ENCODE assay signal across 2 cellular contexts in genomic region chr14:60861545-60862147, GRCh38.
TF ChIP-seq lines count a peak whose summit lies in the region.

No MANE protein-coding gene starts in this region.

TF ChIP-seq in liver, 16 proteins besides CTCF, POLR2A, EP300 and RAD21 (continued from another document):
- TF ChIP-seq, protein P1, sequence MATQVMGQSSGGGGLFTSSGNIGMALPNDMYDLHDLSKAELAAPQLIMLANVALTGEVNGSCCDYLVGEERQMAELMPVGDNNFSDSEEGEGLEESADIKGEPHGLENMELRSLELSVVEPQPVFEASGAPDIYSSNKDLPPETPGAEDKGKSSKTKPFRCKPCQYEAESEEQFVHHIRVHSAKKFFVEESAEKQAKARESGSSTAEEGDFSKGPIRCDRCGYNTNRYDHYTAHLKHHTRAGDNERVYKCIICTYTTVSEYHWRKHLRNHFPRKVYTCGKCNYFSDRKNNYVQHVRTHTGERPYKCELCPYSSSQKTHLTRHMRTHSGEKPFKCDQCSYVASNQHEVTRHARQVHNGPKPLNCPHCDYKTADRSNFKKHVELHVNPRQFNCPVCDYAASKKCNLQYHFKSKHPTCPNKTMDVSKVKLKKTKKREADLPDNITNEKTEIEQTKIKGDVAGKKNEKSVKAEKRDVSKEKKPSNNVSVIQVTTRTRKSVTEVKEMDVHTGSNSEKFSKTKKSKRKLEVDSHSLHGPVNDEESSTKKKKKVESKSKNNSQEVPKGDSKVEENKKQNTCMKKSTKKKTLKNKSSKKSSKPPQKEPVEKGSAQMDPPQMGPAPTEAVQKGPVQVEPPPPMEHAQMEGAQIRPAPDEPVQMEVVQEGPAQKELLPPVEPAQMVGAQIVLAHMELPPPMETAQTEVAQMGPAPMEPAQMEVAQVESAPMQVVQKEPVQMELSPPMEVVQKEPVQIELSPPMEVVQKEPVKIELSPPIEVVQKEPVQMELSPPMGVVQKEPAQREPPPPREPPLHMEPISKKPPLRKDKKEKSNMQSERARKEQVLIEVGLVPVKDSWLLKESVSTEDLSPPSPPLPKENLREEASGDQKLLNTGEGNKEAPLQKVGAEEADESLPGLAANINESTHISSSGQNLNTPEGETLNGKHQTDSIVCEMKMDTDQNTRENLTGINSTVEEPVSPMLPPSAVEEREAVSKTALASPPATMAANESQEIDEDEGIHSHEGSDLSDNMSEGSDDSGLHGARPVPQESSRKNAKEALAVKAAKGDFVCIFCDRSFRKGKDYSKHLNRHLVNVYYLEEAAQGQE (IDR thresholded peaks at IDR 0.05) = no peak

TF ChIP-seq in HepG2, 621 proteins besides CTCF, POLR2A, EP300 and RAD21 (continued from another document):
- TF ChIP-seq ZBTB14 (CRISPR knock-in tag; IDR thresholded peaks at IDR 0.05) (no peak), SMARCC2 (IDR thresholded peaks at IDR 0.05) (no peak), TRIM24 (CRISPR knock-in tag; IDR thresholded peaks at IDR 0.05) (no peak), ZNF274 (CRISPR knock-in tag; IDR thresholded peaks at IDR 0.05) (no peak), ZBTB3 (CRISPR knock-in tag; IDR thresholded peaks at IDR 0.05; ENCODE audit: borderline replicate concordance, low read depth) (no peak), U2AF2 (IDR thresholded peaks at IDR 0.05; ENCODE audit: low read depth, low read length) (no peak)
